In the genomic region with DNA sequence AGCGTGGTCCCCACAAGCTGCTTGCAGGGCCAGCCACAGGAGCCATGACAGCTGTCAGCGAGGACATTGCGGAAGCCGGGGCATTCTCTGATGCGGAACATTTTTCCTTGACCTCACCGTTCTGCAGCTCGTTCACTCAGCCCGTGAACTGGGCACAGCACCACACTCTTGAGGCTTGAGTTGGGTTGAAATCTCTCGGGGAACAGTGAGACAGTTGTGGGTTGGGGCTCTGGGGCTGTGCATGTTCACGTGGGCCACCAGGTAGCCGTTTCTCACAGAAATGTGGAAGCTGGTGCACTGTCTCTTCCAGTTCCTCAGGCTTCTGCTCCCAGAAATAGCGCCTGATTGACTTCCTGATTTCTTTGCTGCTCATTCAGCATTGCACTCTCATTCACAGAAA, we compare ENCODE assay signal across 17 cellular contexts.
DNase-seq lines count a peak whose midpoint lies in the region; ATAC-seq, FAIRE-seq and TF ChIP-seq lines count a peak whose summit lies in the region.
"Had no signal": no experiment of that assay in that cellular context is flagged by ENCODE, and none has a peak within 500 bp of the region (broad histone marks: within the 10 kb centered on the region; RNA-seq: fewer than 3 reads in every experiment).

No MANE protein-coding gene starts in this region.

- no peak overlapping the region for H4K5ac ChIP-seq in H1 (ENCODE audit: insufficient read length, low read depth, low read length)

- no peak overlapping the region for H3K9ac ChIP-seq in DND-41 (ENCODE audit: low read depth, low read length)
- H3K9ac ChIP-seq in H1 (replicated peaks in 1 of 4; ENCODE audit: extremely low read depth in 1 of 4, low read depth in 3 of 4, low read length in 3 of 4): no peak overlapping the region

- no peak for TF ChIP-seq POLR2A in NB4 (IDR thresholded peaks at IDR 0.05; ENCODE audit: extremely low read depth, insufficient read length)
- TF ChIP-seq POLR2A in H1 (IDR thresholded peaks at IDR 0.05; ENCODE audit: control extremely low read depth in 1 of 2, low read depth in 2 of 2, low read length in 2 of 2): no peak

- H3K9me3 ChIP-seq in DND-41 (ENCODE audit: insufficient read depth, low read length, severe bottlenecking) (no peaks in the 10 kb centered on the region), H1 (ENCODE audit: insufficient read depth in 2 of 2, low read depth in 1 of 2, low read length in 1 of 2) (no peaks in the 10 kb centered on the region)

- H3K79me1 ChIP-seq in H1 (ENCODE audit: low read depth, low read length): peaks cover 2% of the 10 kb centered on the region

- no peak overlapping the region for H3K14ac ChIP-seq in H1 (ENCODE audit: insufficient read length)

- no peak overlapping the region for H2BK20ac ChIP-seq in H1 (ENCODE audit: low read length)

- peaks cover 89% of the 10 kb centered on the region for H4K20me1 ChIP-seq in DND-41 (ENCODE audit: insufficient read depth, low read length)
- peaks cover 2 to 4% of the 10 kb centered on the region in 2 experiments for H4K20me1 ChIP-seq in H1 (replicated peaks in 1 of 2; ENCODE audit: control insufficient read depth in 1 of 2, insufficient read depth in 2 of 2, low read length in 2 of 2)

- no peak overlapping the region for H3K18ac ChIP-seq in H1 (ENCODE audit: extremely low read depth, low read length)

- no peak overlapping the region for H2AK5ac ChIP-seq in H1 (ENCODE audit: low read depth, low read length)

- H3K23me2 ChIP-seq in H1 (ENCODE audit: low read depth, low read length): no peaks in the 10 kb centered on the region

- H2AFZ ChIP-seq in DND-41 (ENCODE audit: low read depth, low read length): no peak overlapping the region
- no peak overlapping the region for H2AFZ ChIP-seq in H1 (ENCODE audit: low read length)

- no peak overlapping the region for H3K23ac ChIP-seq in H1 (ENCODE audit: insufficient read length)

- no peak overlapping the region for H3K4me2 ChIP-seq in DND-41 (ENCODE audit: insufficient read depth, low read length)
- no peak overlapping the region for H3K4me2 ChIP-seq in H1 (ENCODE audit: insufficient read depth in 1 of 2, low read depth in 2 of 2, low read length in 2 of 2)

- no peak for DNase-seq in DND-41
- DNase-seq in NB4 (ENCODE audit: low read depth): peak; percentile 34
- DNase-seq in H1 (ENCODE audit: low read depth in 1 of 2, low spot score in 2 of 2): no peak
- DNase-seq in putamen (ENCODE audit: low spot score): peak; percentile 39
- DNase-seq in NCI-H2227 (lab: John Stamatoyannopoulos, UW; ENCODE audit: unreplicated experiment): no peak
- no peak for DNase-seq in middle frontal gyrus (ENCODE audit: extremely low spot score, low spot score)
- DNase-seq: activated CD4-positive, alpha-beta T cell treated with anti-CD3 and anti-CD28 coated beads for 36 hours; HFFc6; NCI-H2171; PC-3; stimulated activated naive CD8-positive, alpha-beta T cell treated with anti-CD3 and anti-CD28 coated beads, Interleukin-15, Interleukin-2, amounts not matched to agents 100 U/mL and 50 U/mL, for 24 hours; T-helper 1 cell had no signal

- H3K4me3 ChIP-seq in DND-41 (ENCODE audit: low read depth in 1 of 2, low read length in 2 of 2): no peak overlapping the region
- H3K4me3 ChIP-seq in NB4 (ENCODE audit: low read depth, low read length): no peak overlapping the region
- H3K4me3 ChIP-seq in H1 (ENCODE audit: extremely low read depth in 1 of 4, insufficient read depth in 2 of 4, low read depth in 3 of 4, low read length in 4 of 4): no peak overlapping the region
- H3K4me3 ChIP-seq: lung, skin epidermis had no signal

- no peak for TF ChIP-seq CTCF in DND-41 (IDR thresholded peaks at IDR 0.05; ENCODE audit: borderline replicate concordance, extremely low read depth, low read length, poor library complexity, severe bottlenecking)
- TF ChIP-seq CTCF in NB4 (IDR thresholded peaks at IDR 0.05; ENCODE audit: low read depth, low read length): no peak
- TF ChIP-seq CTCF in H1 (IDR thresholded peaks at IDR 0.05; ENCODE audit: control extremely low read depth in 1 of 3, insufficient read depth in 1 of 3, low read depth in 1 of 3, low read length in 3 of 3): no peak

- H3K79me2 ChIP-seq in DND-41 (ENCODE audit: insufficient read depth, low read length): peaks cover 96% of the 10 kb centered on the region
- no peaks in the 10 kb centered on the region for H3K79me2 ChIP-seq in H1 (ENCODE audit: control insufficient read depth in 1 of 2, insufficient read depth in 2 of 2, low read length in 2 of 2)

- POLR2A ChIA-PET in H1 (lab: Charles Lee; ENCODE audit: partially characterized antibody): interaction anchor here (1.1 kb wide), 1 partner anchor 71 kb away, joined by 3 read pairs; no protein-coding TSS in a partner anchor

- H3K4me1 ChIP-seq in DND-41 (ENCODE audit: insufficient read depth, low read length): peaks cover 1% of the 10 kb centered on the region
- H3K4me1 ChIP-seq in H1 (replicated peaks in 1 of 4; ENCODE audit: control insufficient read depth in 3 of 4, insufficient read depth in 4 of 4, low read length in 3 of 4): no peaks in the 10 kb centered on the region; a peak in 1 of 7 replicates

- H3K36me3 ChIP-seq in DND-41 (ENCODE audit: insufficient read depth, low read length) (peaks cover 84% of the 10 kb centered on the region), H1 (ENCODE audit: control insufficient read depth in 2 of 4, insufficient read depth in 4 of 4, low read length in 3 of 4) (no peaks in the 10 kb centered on the region)

- H3K56ac ChIP-seq in H1 (replicated peaks; ENCODE audit: insufficient read length, low read depth, low read length): no peak overlapping the region

- CTCF ChIA-PET in H1 (lab: Charles Lee; ENCODE audit: partially characterized antibody): interaction anchor here (0.8 to 2.2 kb wide), 5 partner anchors 9 to 134 kb away, joined by 3 to 7 read pairs (median 3); no protein-coding TSS in a partner anchor

- FAIRE-seq in H1 (lab: Jason Lieb, UNC): no peak
- FAIRE-seq: D721Med had no signal

- H4K91ac ChIP-seq in H1 (replicated peaks; ENCODE audit: insufficient read length, low read length): no peak overlapping the region

- ATAC-seq in DND-41 (ENCODE audit: insufficient read depth, low read depth) (no peak), HG02870 (IDR thresholded peaks at IDR 0.05; ENCODE audit: unreplicated experiment) (no peak), GM18498 (IDR thresholded peaks at IDR 0.05; ENCODE audit: unreplicated experiment) (no peak)
- ATAC-seq: activated CD4-positive, alpha-beta T cell treated with anti-CD3 and anti-CD28 coated beads for 36 hours; PC-3; stimulated activated naive CD8-positive, alpha-beta T cell treated with anti-CD3 and anti-CD28 coated beads, Interleukin-15, Interleukin-2, amounts not matched to agents 100 U/mL and 50 U/mL, for 24 hours had no signal

- H2BK5ac ChIP-seq in H1 (ENCODE audit: low read depth, low read length): peak overlapping the region; percentile 39; the same call in 1 of the 2 replicates

- 93% methylated on average over 12 of the region's 12 CpGs; no CpG with 5 or more reads in 1 of the 2 experiments for WGBS in H1 (ENCODE audit: extremely low coverage in 1 of 2, insufficient coverage in 1 of 2, insufficient read length in 1 of 2, insufficient replicate concordance in 2 of 2, low coverage in 1 of 2, low lambda C conversion rate in 2 of 2, missing lambda C conversion rate in 1 of 2), 2 experiments

- peak overlapping the region; percentile 18; the same call in 1 of the 2 replicates for H3K27ac ChIP-seq in DND-41 (ENCODE audit: low read length)
- H3K27ac ChIP-seq in H1 (ENCODE audit: low read depth, low read length): no peak overlapping the region
- H3K27ac ChIP-seq: skin epidermis had no signal

- H4K8ac ChIP-seq in H1 (ENCODE audit: extremely low read depth, insufficient read depth, low read length): no peak overlapping the region; the same call in 1 of the 2 replicates

- H3K4ac ChIP-seq in H1 (replicated peaks; ENCODE audit: insufficient read length, low read depth, low read length): no peak overlapping the region

- H3K27me3 ChIP-seq in DND-41 (ENCODE audit: insufficient read depth, low read length, poor library complexity): no peaks in the 10 kb centered on the region
- H3K27me3 ChIP-seq in H1 (replicated peaks in 1 of 4; ENCODE audit: control insufficient read depth in 3 of 4, extremely low read depth in 1 of 4, insufficient read depth in 3 of 4, low read length in 3 of 4): no peaks in the 10 kb centered on the region

- TF ChIP-seq EP300 in H1 (IDR thresholded peaks at IDR 0.05; ENCODE audit: borderline replicate concordance in 1 of 2, low read depth in 2 of 2, low read length in 2 of 2): no peak

- no peak for TF ChIP-seq RAD21 in H1 (IDR thresholded peaks at IDR 0.05 in 1 of 2, conservative IDR thresholded peaks at IDR 0.05 in 1 of 2; ENCODE audit: low read depth in 2 of 2, low read length in 2 of 2)

- H2BK15ac ChIP-seq in H1 (ENCODE audit: low read length): no peak overlapping the region

- H2BK12ac ChIP-seq in H1 (ENCODE audit: low read depth, low read length): no peak overlapping the region

- peak overlapping the region; percentile 63 for H2BK120ac ChIP-seq in H1 (replicated peaks; ENCODE audit: low read depth, low read length)

TF ChIP-seq in H1, 55 proteins besides CTCF, POLR2A, EP300 and RAD21 (continues in another document):
- TF ChIP-seq HDAC6 (IDR thresholded peaks at IDR 0.05; ENCODE audit: low read depth, low read length): no peak
- TF ChIP-seq KDM5A (IDR thresholded peaks at IDR 0.05; ENCODE audit: low read length): no peak
- no peak for TF ChIP-seq TAF7 (optimal IDR thresholded peaks at IDR 0.05; ENCODE audit: borderline replicate concordance, low read depth, low read length)
- no peak for TF ChIP-seq SP1 (IDR thresholded peaks at IDR 0.05; ENCODE audit: low read depth, low read length)
- TF ChIP-seq, protein P1, sequence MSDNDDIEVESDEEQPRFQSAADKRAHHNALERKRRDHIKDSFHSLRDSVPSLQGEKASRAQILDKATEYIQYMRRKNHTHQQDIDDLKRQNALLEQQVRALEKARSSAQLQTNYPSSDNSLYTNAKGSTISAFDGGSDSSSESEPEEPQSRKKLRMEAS (IDR thresholded peaks at IDR 0.05): no peak
- no peak for TF ChIP-seq HDAC2 (IDR thresholded peaks at IDR 0.05; ENCODE audit: borderline replicate concordance in 1 of 2, low read depth in 2 of 2, low read length in 2 of 2)
- TF ChIP-seq EGR1 (IDR thresholded peaks at IDR 0.05; ENCODE audit: borderline replicate concordance, low read depth, low read length): no peak
- no peak for TF ChIP-seq SP4 (IDR thresholded peaks at IDR 0.05; ENCODE audit: low read length)
- TF ChIP-seq, protein P2, sequence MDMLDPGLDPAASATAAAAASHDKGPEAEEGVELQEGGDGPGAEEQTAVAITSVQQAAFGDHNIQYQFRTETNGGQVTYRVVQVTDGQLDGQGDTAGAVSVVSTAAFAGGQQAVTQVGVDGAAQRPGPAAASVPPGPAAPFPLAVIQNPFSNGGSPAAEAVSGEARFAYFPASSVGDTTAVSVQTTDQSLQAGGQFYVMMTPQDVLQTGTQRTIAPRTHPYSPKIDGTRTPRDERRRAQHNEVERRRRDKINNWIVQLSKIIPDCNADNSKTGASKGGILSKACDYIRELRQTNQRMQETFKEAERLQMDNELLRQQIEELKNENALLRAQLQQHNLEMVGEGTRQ (IDR thresholded peaks at IDR 0.05; ENCODE audit: low read length): no peak
- TF ChIP-seq GTF2F1 (IDR thresholded peaks at IDR 0.05; ENCODE audit: borderline replicate concordance, low read depth, low read length): no peak
- TF ChIP-seq MAFK (IDR thresholded peaks at IDR 0.05; ENCODE audit: low read depth, low read length): no peak

Comparison
In these comparisons a context has a peak if more than half of its experiments do, and no peak if none do; other contexts are left out.
1. DNase-seq: peak in NB4 (single experiment) and putamen (single experiment); none in DND-41 (single experiment), H1 (0 of 2), NCI-H2227 (single experiment) and middle frontal gyrus (single experiment).